Comparison of ENCODE assay signal across 9 cellular contexts in genomic region chr6:37705239-37706051, GRCh38. TPM values are rescaled to one million over a fixed set of nuclear protein-coding genes. Genes with fewer than 3 reads are reported as not detected.
A peak's percentile ranks its signal among the peaks of the same experiment; 100 is the strongest.
DNase-seq lines count a peak whose midpoint lies in the region; ATAC-seq and TF ChIP-seq lines count a peak whose summit lies in the region.
"Had no signal": no experiment of that assay in that cellular context is flagged by ENCODE, and none has a peak within 500 bp of the region (broad histone marks: within the 10 kb centered on the region; RNA-seq: fewer than 3 reads in every experiment).

No MANE protein-coding gene starts in this region.

- TF ChIP-seq CTCF in upper lobe of right lung (IDR thresholded peaks at IDR 0.05) = peak; percentile 59

- H3K4me1 ChIP-seq in right cardiac atrium (ENCODE audit: control insufficient read depth, insufficient read depth, low read length) = no peaks in the 10 kb centered on the region
- no peaks in the 10 kb centered on the region for H3K4me1 ChIP-seq in upper lobe of right lung

- intact Hi-C loops in right cardiac atrium (cut with DNase I) (loop anchor here in 1 of 4 donors (5.0 to 10.0 kb wide), 2 partner anchors 312 to 789 kb away; no protein-coding TSS in a partner anchor), upper lobe of right lung (cut with DNase I) (no loop called here)

- H3K4me3 ChIP-seq in GM08714 (ENCODE audit: low read length) = peak overlapping the region; percentile 27; the same call in 1 of the 2 replicates
- peak overlapping the region; percentile 53 for H3K4me3 ChIP-seq in right cardiac atrium (ENCODE audit: low read length)
- peak overlapping the region; percentile 53 for H3K4me3 ChIP-seq in upper lobe of right lung

- H3K27me3 ChIP-seq in right cardiac atrium (ENCODE audit: control insufficient read depth, insufficient read depth) = no peaks in the 10 kb centered on the region
- H3K27me3 ChIP-seq in upper lobe of right lung = no peaks in the 10 kb centered on the region

- peak; percentile 45 to 68 (median 66) for DNase-seq in T-helper 1 cell
- peak in 55 of 56 donors; percentile 31 to 89 (median 76) for DNase-seq in amygdala (lab: John Stamatoyannopoulos, UW)
- DNase-seq in right cardiac atrium = peak; percentile 87 to 94 (median 91)
- peak; percentile 41 for DNase-seq in pulmonary artery endothelial cell (ENCODE audit: low read depth, low spot score)
- DNase-seq in upper lobe of right lung = peak; percentile 88

- WGBS in right cardiac atrium = 1% methylated on average over 45 of the region's 45 CpGs

- peak overlapping the region; percentile 71 for H3K27ac ChIP-seq in right cardiac atrium (ENCODE audit: low read length)
- H3K27ac ChIP-seq in upper lobe of right lung = peak overlapping the region; percentile 18
- H3K27ac ChIP-seq: neutrophil had no signal

- peak; percentile 46 for ATAC-seq in HG03196 (IDR thresholded peaks at IDR 0.05; ENCODE audit: unreplicated experiment)
- peak; percentile 92 to 94 for ATAC-seq in right cardiac atrium
- ATAC-seq in upper lobe of right lung = peak; percentile 83
- ATAC-seq in GM18873 (IDR thresholded peaks at IDR 0.05; ENCODE audit: low FRiP score, unreplicated experiment) = no peak

- no peaks in the 10 kb centered on the region for H3K36me3 ChIP-seq in upper lobe of right lung
- H3K36me3 ChIP-seq: neutrophil had no signal

- no peaks in the 10 kb centered on the region for H3K9me3 ChIP-seq in right cardiac atrium (ENCODE audit: control insufficient read depth, low read length)
- no peaks in the 10 kb centered on the region for H3K9me3 ChIP-seq in upper lobe of right lung
- H3K9me3 ChIP-seq: neutrophil had no signal

RNA-seq across cellular contexts. Expression of gene MDGA1, which starts 7.8 kb away (rescaled TPM):
- total RNA-seq in right cardiac atrium (1 to 10 TPM; 1.8 to 3.9 (median 2.5) TPM), pulmonary artery endothelial cell (0.56 and 0.59 TPM in 2 replicates), upper lobe of right lung (10.7 TPM)
- 3.0 TPM for polyA plus RNA-seq in right cardiac atrium

Comparison
In these comparisons a context has a peak if more than half of its experiments do, and no peak if none do; other contexts are left out.
1. DNase-seq: peak in every context shown above with its lines; median percentile 91 in right cardiac atrium; 88 in upper lobe of right lung; 76 in amygdala; 66 in T-helper 1 cell; 41 in pulmonary artery endothelial cell.